8 cellular contexts compared by ENCODE assay signal in the genomic region with DNA sequence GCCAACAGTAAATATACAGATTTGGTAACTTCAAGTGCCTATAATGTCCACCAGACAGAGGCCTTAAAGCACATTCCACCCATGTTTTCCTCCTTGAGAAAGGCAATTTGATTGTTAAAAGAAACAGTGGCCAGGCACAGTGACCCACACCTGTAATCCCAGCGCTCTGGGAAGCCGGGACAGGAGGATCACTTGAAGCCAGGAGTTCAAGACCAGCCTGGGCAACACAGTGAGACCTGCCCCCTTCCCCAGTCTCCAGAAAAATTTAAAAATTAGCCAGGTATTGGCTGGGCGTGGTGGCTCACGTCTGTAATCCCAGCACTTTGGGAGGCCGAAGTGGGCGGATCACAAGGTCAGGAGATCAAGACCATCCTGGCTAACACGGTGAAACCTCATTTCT. TPM values are rescaled to one million over a fixed set of nuclear protein-coding genes. Genes with fewer than 3 reads are reported as not detected.
DNase-seq lines count a peak whose midpoint lies in the region; ATAC-seq, FAIRE-seq and TF ChIP-seq lines count a peak whose summit lies in the region.
"Not testable (repeated sequence)": the region's sequence is repeated elsewhere in the genome, so short reads cannot be mapped to it uniquely, and the experiment has no call there.

No MANE protein-coding gene starts in this region.

- DNase-seq in A549 (ENCODE audit: low read depth in 1 of 2, low spot score in 1 of 2); IMR-90; coronary artery (ENCODE audit: low spot score); right cardiac atrium: not testable (repeated sequence)
- DNase-seq in sigmoid colon, result peak; percentile 61

- not testable (repeated sequence) for ATAC-seq in A549; IMR-90 (ENCODE audit: low read depth); right cardiac atrium

- not testable (repeated sequence) for TF ChIP-seq POLR2A in A549 (IDR thresholded peaks at IDR 0.05; ENCODE audit: low read length); IMR-90 (IDR thresholded peaks at IDR 0.05; ENCODE audit: low read depth, low read length); sigmoid colon (IDR thresholded peaks at IDR 0.05)

- not testable (repeated sequence) for H2AK9ac ChIP-seq in IMR-90 (replicated peaks; ENCODE audit: low read depth, low read length, poor library complexity)

- H4K8ac ChIP-seq in IMR-90 (ENCODE audit: low read depth in 2 of 2, low read length in 2 of 2), result peak overlapping the region in 1 of 2 experiments; percentile 62; a peak in 2 of 4 replicates

- not testable (repeated sequence) for FAIRE-seq in A549 (lab: Jason Lieb, UNC)

- H4K91ac ChIP-seq in IMR-90 (ENCODE audit: insufficient read depth, low read depth, low read length), result peak overlapping the region; percentile 45

- H3K36me3 ChIP-seq in IMR-90 (ENCODE audit: control insufficient read depth, insufficient read depth, low read length); mucosa of stomach (ENCODE audit: control insufficient read depth, insufficient read depth, low read length); sigmoid colon; thymus (ENCODE audit: control insufficient read depth, insufficient read depth): not testable (repeated sequence)

- H3K4me1 ChIP-seq in A549, result peaks cover 90% of the 10 kb centered on the region
- peaks cover 41% of the 10 kb centered on the region for H3K4me1 ChIP-seq in IMR-90 (ENCODE audit: control insufficient read depth, insufficient read depth, low read length)
- peaks cover 16% of the 10 kb centered on the region for H3K4me1 ChIP-seq in right cardiac atrium (ENCODE audit: control insufficient read depth, insufficient read depth, low read length)
- peaks cover 60% of the 10 kb centered on the region for H3K4me1 ChIP-seq in mucosa of stomach (ENCODE audit: control insufficient read depth, insufficient read depth, low read length)
- H3K4me1 ChIP-seq in sigmoid colon, result peaks cover 0 to 91% (median 78%) of the 10 kb centered on the region in 4 donors
- H3K4me1 ChIP-seq in thymus (ENCODE audit: control insufficient read depth, insufficient read depth, low read length), result not testable (repeated sequence)

- 0 out of 2 replicates have a peak overlapping the region, but pooled peaks have one; percentile 26 for H3K14ac ChIP-seq in IMR-90 (replicated peaks; ENCODE audit: low read depth, low read length)

- H3K27me3 ChIP-seq in IMR-90 (ENCODE audit: control insufficient read depth, insufficient read depth, low read length); right cardiac atrium (ENCODE audit: control insufficient read depth, insufficient read depth); mucosa of stomach (ENCODE audit: control insufficient read depth, insufficient read depth, low read length); sigmoid colon; thymus (ENCODE audit: control insufficient read depth, insufficient read depth): not testable (repeated sequence)

- peak overlapping the region; percentile 52 for H2BK120ac ChIP-seq in IMR-90 (ENCODE audit: low read depth, low read length)

- H2AK5ac ChIP-seq in IMR-90 (ENCODE audit: low read depth, low read length), result not testable (repeated sequence)

- POLR2A ChIA-PET in A549 (lab: Yijun Ruan, JAX), result interaction anchor here (0.9 to 3.0 kb wide), 2 partner anchors 8 to 19 kb away, joined by 3 to 25 read pairs; partner anchors contain the start of gene PACSIN2
- POLR2A ChIA-PET in IMR-90 (lab: Charles Lee; ENCODE audit: unreplicated experiment), result interaction anchor here (0.6 to 1.0 kb wide), 3 partner anchors 12 to 147 kb away, joined by 3 to 4 read pairs (median 4); no protein-coding TSS in a partner anchor

- H3K79me1 ChIP-seq in IMR-90 (ENCODE audit: low read depth in 1 of 2, low read length in 2 of 2), result peaks cover 15 to 85% of the 10 kb centered on the region in 2 experiments

- TF ChIP-seq CTCF in A549 (IDR thresholded peaks at IDR 0.05); IMR-90 (conservative IDR thresholded peaks at IDR 0.05; ENCODE audit: low read depth, low read length); coronary artery (IDR thresholded peaks at IDR 0.05); sigmoid colon (IDR thresholded peaks at IDR 0.05): not testable (repeated sequence)

- not testable (repeated sequence) for H2BK15ac ChIP-seq in IMR-90 (ENCODE audit: low read depth, low read length)

- H3K9me3 ChIP-seq in A549; IMR-90 (ENCODE audit: control insufficient read depth, insufficient read depth, low read length); right cardiac atrium (ENCODE audit: control insufficient read depth, low read length); mucosa of stomach (ENCODE audit: control insufficient read depth, low read length); sigmoid colon; thymus (ENCODE audit: control insufficient read depth): not testable (repeated sequence)

- H3K4me2 ChIP-seq in A549 (peak overlapping the region; percentile 100), IMR-90 (ENCODE audit: low read depth, low read length) (peak overlapping the region; percentile 43)

- intact Hi-C loops in IMR-90 (cut with micrococcal nuclease), result loop anchor here (2.0 kb wide), 1 partner anchor 19 kb away; the partner anchor contains the start of gene PACSIN2
- intact Hi-C loops in right cardiac atrium (cut with DNase I), result not testable (repeated sequence)
- intact Hi-C loops in sigmoid colon (cut with DNase I), result loop anchor here (2.0 kb wide), 1 partner anchor 19 kb away; the partner anchor contains the start of gene PACSIN2

- peaks cover 42% of the 10 kb centered on the region for H3K9me1 ChIP-seq in IMR-90 (ENCODE audit: insufficient read depth, low read length)

- H4K20me1 ChIP-seq in IMR-90 (ENCODE audit: insufficient read depth, low read length), result peaks cover 33% of the 10 kb centered on the region

- WGBS in A549 (ENCODE audit: missing lambda C conversion rate), result 27% methylated on average over 7 of the region's 7 CpGs
- WGBS in IMR-90 (ENCODE audit: extremely low coverage in 2 of 2, insufficient read length in 1 of 2), 2 experiments, result 50% methylated on average over 2 of the region's 7 CpGs; no CpG with 5 or more reads in 1 of the 2 experiments
- WGBS in adipose tissue, 3 donors, result 36 to 84% (median 81%) methylated on average over 7 of the region's 7 CpGs
- WGBS in right cardiac atrium, result 82% methylated on average over 7 of the region's 7 CpGs
- WGBS in sigmoid colon, 2 donors, result 36 to 70% methylated on average over 7 of the region's 7 CpGs
- WGBS in thymus, result 83% methylated on average over 7 of the region's 7 CpGs

- CTCF ChIA-PET in A549 (lab: Yijun Ruan, JAX), result interaction anchor here (0.8 to 2.7 kb wide), 2 partner anchors 38 to 127 kb away, joined by 4 to 13 read pairs; no protein-coding TSS in a partner anchor
- CTCF ChIA-PET in IMR-90 (lab: Yijun Ruan, JAX), result interaction anchor here (0.7 kb wide), 1 partner anchor 32 kb away, joined by 5 read pairs; no protein-coding TSS in a partner anchor

- peak overlapping the region; percentile 30; the same call in 1 of the 2 replicates for H2BK20ac ChIP-seq in IMR-90 (ENCODE audit: low read depth, low read length)

- H4K5ac ChIP-seq in IMR-90 (ENCODE audit: low read depth, low read length), result peak overlapping the region; percentile 9; the same call in 1 of the 2 replicates

- H2AFZ ChIP-seq in IMR-90 (replicated peaks; ENCODE audit: low read length, poor library complexity), result not testable (repeated sequence)

- not testable (repeated sequence) for BruUV-seq in IMR-90 (replicated peaks; lab: Mats Ljungman, UMichigan)

- not testable (repeated sequence) for H3K9ac ChIP-seq in IMR-90 (ENCODE audit: low read depth, low read length)
- H3K9ac ChIP-seq in mucosa of stomach (ENCODE audit: low read length), result peak overlapping the region; percentile 63

- not testable (repeated sequence) for TF ChIP-seq EP300 in A549 (IDR thresholded peaks at IDR 0.05); sigmoid colon (IDR thresholded peaks at IDR 0.05)

- dilution Hi-C loops in IMR-90 (cut with HindIII; ENCODE audit: low sequenced_read_pairs, unreplicated experiment), result not testable (repeated sequence)

- in situ Hi-C loops in IMR-90 (cut with MboI; ENCODE audit: low sequenced_read_pairs), result not testable (repeated sequence)

- H3K27ac ChIP-seq in A549, result peak overlapping the region; percentile 95 to 99
- H3K27ac ChIP-seq in IMR-90 (ENCODE audit: insufficient read depth, low read length), result peak overlapping the region; percentile 79
- peak overlapping the region; percentile 81 for H3K27ac ChIP-seq in adipose tissue (ENCODE audit: low read depth, low read length)
- peak overlapping the region; percentile 85 to 87 for H3K27ac ChIP-seq in coronary artery
- H3K27ac ChIP-seq in right cardiac atrium (ENCODE audit: low read length), result peak overlapping the region; percentile 47
- H3K27ac ChIP-seq in sigmoid colon, result peak overlapping the region; percentile 89 to 93 (median 90)
- H3K27ac ChIP-seq in thymus (ENCODE audit: low read depth), result peak overlapping the region; percentile 21

- H3K4me3 ChIP-seq in A549; IMR-90 (ENCODE audit: insufficient read depth, low read depth, low read length); right cardiac atrium (ENCODE audit: low read length); mucosa of stomach (ENCODE audit: low read length); thymus (ENCODE audit: low read length): not testable (repeated sequence)
- peak overlapping the region; percentile 67 for H3K4me3 ChIP-seq in coronary artery
- peak overlapping the region in 2 of 4 donors; percentile 44 to 47 for H3K4me3 ChIP-seq in sigmoid colon

- not testable (repeated sequence) for TF ChIP-seq RAD21 in A549 (conservative IDR thresholded peaks at IDR 0.05 in 1 of 2, IDR thresholded peaks at IDR 0.05 in 1 of 2); IMR-90 (IDR thresholded peaks at IDR 0.05; ENCODE audit: low read length)

- peak overlapping the region; percentile 61; the same call in 1 of the 2 replicates for H3K23ac ChIP-seq in IMR-90 (ENCODE audit: low read depth, low read length)

- peak overlapping the region; percentile 95 for H2BK5ac ChIP-seq in IMR-90 (ENCODE audit: low read depth, low read length, poor library complexity, severe bottlenecking)

- peak overlapping the region; percentile 59 for H3K56ac ChIP-seq in IMR-90 (ENCODE audit: extremely low read depth, insufficient read depth, low read length)

- H3K4ac ChIP-seq in IMR-90 (ENCODE audit: low read depth, low read length), result peak overlapping the region; percentile 61

- H3K18ac ChIP-seq in IMR-90 (ENCODE audit: low read depth, low read length), result peak overlapping the region; percentile 46

RNA-seq across cellular contexts. Expression of gene PACSIN2, which starts 19.3 kb away (rescaled TPM):
- polyA plus RNA-seq in A549 (2011; rRNA removed) (76.5 and 94.0 TPM in 2 replicates), A549 (2017; fragmentation: RNase III; extraction: RNeasy Plus Mini Kit Qiagen cat#74134 plus additional on column Dnase treatment) (60.2 to 63.4 TPM (median 60.3 TPM) in 3 replicates), IMR-90 (2012; rRNA removed) (85.0 and 92.2 TPM in 2 replicates), adipose tissue (10 to 100 TPM; 21.9 to 53.1 (median 24.6) TPM), right cardiac atrium (40.4 TPM), sigmoid colon (100 to 1,000 TPM in 1 of 3 donors, 10 to 100 TPM in 2; 75.1 to 126 (median 91.4) TPM), thymus (36.0 TPM)
- polyA plus RNA-seq in A549 (2012; cell fraction: cytosol; rRNA removed), result 68.9 and 75.1 TPM in 2 replicates
- polyA plus RNA-seq in A549 (2012; cell fraction: nucleus; rRNA removed), result 75.5 and 83.5 TPM in 2 replicates
- 36.2 and 36.7 TPM in 2 replicates for polyA minus RNA-seq in A549 (2011; rRNA and poly(A)+ RNA removed)
- total RNA-seq in IMR-90 (2012; rRNA removed) (98.0 and 118 TPM in 2 replicates), right cardiac atrium (10 to 100 TPM; 66.7 to 85.6 (median 69.8) TPM), sigmoid colon (10 to 100 TPM; 44.2 to 52.3 (median 48.3) TPM)
- polyA plus RNA-seq in IMR-90 (2012; cell fraction: cytosol; rRNA removed), result 72.9 and 85.4 TPM in 2 replicates
- 56.7 and 72.6 TPM in 2 replicates for polyA plus RNA-seq in IMR-90 (2012; cell fraction: nucleus; rRNA removed; ENCODE audit: low replicate concordance)

Comparison
In these comparisons a context has a peak if more than half of its experiments do, and no peak if none do; other contexts are left out.
1. H3K27ac ChIP-seq: peak in every context shown above with its lines; median percentile 97 in A549; 90 in sigmoid colon; 86 in coronary artery; 81 in adipose tissue; 79 in IMR-90; 47 in right cardiac atrium; 21 in thymus.